Comparison of ENCODE assay signal across 22 cellular contexts in genomic region chr5:43195670-43196265, GRCh38. TPM values are rescaled to one million over a fixed set of nuclear protein-coding genes. Genes with fewer than 3 reads are reported as not detected.
DNase-seq lines count a peak whose midpoint lies in the region; ATAC-seq and TF ChIP-seq lines count a peak whose summit lies in the region.
"Had no signal": no experiment of that assay in that cellular context is flagged by ENCODE, and none has a peak within 500 bp of the region (broad histone marks: within the 10 kb centered on the region; RNA-seq: fewer than 3 reads in every experiment).

No MANE protein-coding gene starts in this region.

- no peaks in the 10 kb centered on the region for H3K79me2 ChIP-seq in MM.1S (ENCODE audit: low read length)

- DNase-seq in activated naive CD8-positive, alpha-beta T cell treated with anti-CD3 and anti-CD28 coated beads for 36 hours = no peak
- no peak for DNase-seq in activated naive CD8-positive, alpha-beta T cell treated with anti-CD3 and anti-CD28 coated beads, Interleukin-2, amount 50 U/mL, for 24 hours
- DNase-seq in midbrain (lab: John Stamatoyannopoulos, UW) = peak; percentile 11
- no peak for DNase-seq in MM.1S
- no peak for DNase-seq in esophagus muscularis mucosa (ENCODE audit: extremely low spot score)
- DNase-seq: 8988T; Calu3; CD8-positive, alpha-beta T cell; DMS153; H7; KG1; NCI-H1105; NCI-H146; NCI-H2029; NCI-H2227 treated with DMSO at 0.1 percent for 48 hours; NCI-H510A; PC-9; RPMI8226; SHP77 had no signal

- 78% methylated on average over 7 of the region's 7 CpGs for WGBS in esophagus muscularis mucosa

- no peaks in the 10 kb centered on the region for H3K36me3 Mint-ChIP-seq in activated naive CD8-positive, alpha-beta T cell treated with anti-CD3 and anti-CD28 coated beads for 36 hours
- no peaks in the 10 kb centered on the region for H3K36me3 Mint-ChIP-seq in activated naive CD8-positive, alpha-beta T cell treated with anti-CD3 and anti-CD28 coated beads, Interleukin-2, amount 50 U/mL, for 24 hours (ENCODE audit: low read depth)
- H3K36me3 Mint-ChIP-seq: CD8-positive, alpha-beta T cell had no signal

- no peaks in the 10 kb centered on the region for H3K36me3 ChIP-seq in MM.1S (replicated peaks; ENCODE audit: insufficient read depth, low read length)
- no peaks in the 10 kb centered on the region for H3K36me3 ChIP-seq in esophagus muscularis mucosa

- H3K9ac ChIP-seq in MM.1S (ENCODE audit: low read length) = no peak overlapping the region

- H3K4me3 Mint-ChIP-seq in activated naive CD8-positive, alpha-beta T cell treated with anti-CD3 and anti-CD28 coated beads for 36 hours = peak overlapping the region; percentile 14
- H3K4me3 Mint-ChIP-seq in activated naive CD8-positive, alpha-beta T cell treated with anti-CD3 and anti-CD28 coated beads, Interleukin-2, amount 50 U/mL, for 24 hours = no peak overlapping the region
- H3K4me3 Mint-ChIP-seq: CD8-positive, alpha-beta T cell had no signal

- H3K9me3 ChIP-seq in MM.1S (replicated peaks; ENCODE audit: insufficient read depth, low read length) (no peaks in the 10 kb centered on the region), esophagus muscularis mucosa (no peaks in the 10 kb centered on the region)

- H3K27me3 Mint-ChIP-seq in activated naive CD8-positive, alpha-beta T cell treated with anti-CD3 and anti-CD28 coated beads for 36 hours = peaks cover 28% of the 10 kb centered on the region
- peaks cover 18% of the 10 kb centered on the region for H3K27me3 Mint-ChIP-seq in activated naive CD8-positive, alpha-beta T cell treated with anti-CD3 and anti-CD28 coated beads, Interleukin-2, amount 50 U/mL, for 24 hours

- intact Hi-C loops in esophagus muscularis mucosa (cut with DNase I) = loop anchor here (10.0 kb wide), 1 partner anchor 119 kb away; the partner anchor contains the start of gene HMGCS1

- H3K27ac Mint-ChIP-seq in activated naive CD8-positive, alpha-beta T cell treated with anti-CD3 and anti-CD28 coated beads for 36 hours = no peak overlapping the region
- no peak overlapping the region for H3K27ac Mint-ChIP-seq in activated naive CD8-positive, alpha-beta T cell treated with anti-CD3 and anti-CD28 coated beads, Interleukin-2, amount 50 U/mL, for 24 hours
- H3K27ac Mint-ChIP-seq: CD8-positive, alpha-beta T cell had no signal

- H3F3A ChIP-seq in MM.1S (ENCODE audit: insufficient read depth, low read length) = no peaks in the 10 kb centered on the region

- H3K4me1 ChIP-seq in MM.1S (ENCODE audit: low read length) (no peaks in the 10 kb centered on the region), esophagus muscularis mucosa (peaks cover 11 to 35% (median 31%) of the 10 kb centered on the region in 4 donors)

- TF ChIP-seq EP300 in esophagus muscularis mucosa (IDR thresholded peaks at IDR 0.05) = no peak

- no peak overlapping the region for H2AFZ ChIP-seq in MM.1S (ENCODE audit: low read length)
- H2AFZ ChIP-seq: PC-9 had no signal

- H3K4me3 ChIP-seq in MM.1S (ENCODE audit: low read length) (no peak overlapping the region), esophagus muscularis mucosa (no peak overlapping the region)
- H3K4me3 ChIP-seq: PC-9 had no signal

- peaks cover 28% of the 10 kb centered on the region for H3K4me1 Mint-ChIP-seq in activated naive CD8-positive, alpha-beta T cell treated with anti-CD3 and anti-CD28 coated beads for 36 hours
- peaks cover 23% of the 10 kb centered on the region for H3K4me1 Mint-ChIP-seq in activated naive CD8-positive, alpha-beta T cell treated with anti-CD3 and anti-CD28 coated beads, Interleukin-2, amount 50 U/mL, for 24 hours

- H3K9me3 Mint-ChIP-seq in activated naive CD8-positive, alpha-beta T cell treated with anti-CD3 and anti-CD28 coated beads for 36 hours = no peaks in the 10 kb centered on the region
- peaks cover 3% of the 10 kb centered on the region for H3K9me3 Mint-ChIP-seq in activated naive CD8-positive, alpha-beta T cell treated with anti-CD3 and anti-CD28 coated beads, Interleukin-2, amount 50 U/mL, for 24 hours
- H3K9me3 Mint-ChIP-seq: CD8-positive, alpha-beta T cell had no signal

- no peak overlapping the region for H3K4me2 ChIP-seq in MM.1S (ENCODE audit: low read depth, low read length)
- H3K4me2 ChIP-seq: PC-9 had no signal

- H4K20me1 ChIP-seq in MM.1S (ENCODE audit: insufficient read depth, low read length) = no peaks in the 10 kb centered on the region

- H3K27me3 ChIP-seq in MM.1S (replicated peaks; ENCODE audit: insufficient read depth, low read length) (no peaks in the 10 kb centered on the region), esophagus muscularis mucosa (no peaks in the 10 kb centered on the region)

- no peak for TF ChIP-seq POLR2A in esophagus muscularis mucosa (IDR thresholded peaks at IDR 0.05; ENCODE audit: low read depth)

- H3K27ac ChIP-seq in cingulate gyrus (ENCODE audit: low read depth, low read length) = peak overlapping the region; percentile 10
- H3K27ac ChIP-seq in MM.1S (ENCODE audit: low read length) = no peak overlapping the region
- H3K27ac ChIP-seq in esophagus muscularis mucosa (replicated peaks in 1 of 4) = no peak overlapping the region
- H3K27ac ChIP-seq: PC-9 had no signal

- H3K9me2 ChIP-seq in MM.1S (replicated peaks; ENCODE audit: insufficient read depth, low read length) = no peaks in the 10 kb centered on the region

- no peak for ATAC-seq in activated naive CD8-positive, alpha-beta T cell treated with anti-CD3 and anti-CD28 coated beads, Interleukin-2, amount 50 U/mL, for 24 hours
- ATAC-seq in GM18511 (IDR thresholded peaks at IDR 0.05; ENCODE audit: unreplicated experiment) (no peak), HG03378 (IDR thresholded peaks at IDR 0.05; ENCODE audit: unreplicated experiment) (no peak)
- ATAC-seq: CD8-positive, alpha-beta T cell had no signal

- TF ChIP-seq CTCF in MM.1S (IDR thresholded peaks at IDR 0.05; ENCODE audit: low read length) (no peak), esophagus muscularis mucosa (IDR thresholded peaks at IDR 0.05) (no peak)

RNA-seq across cellular contexts. Expression of gene NIM1K, which starts 3.7 kb away (rescaled TPM):
- 1 to 10 TPM; 2.0 to 2.1 TPM for total RNA-seq in activated naive CD8-positive, alpha-beta T cell treated with anti-CD3 and anti-CD28 coated beads for 36 hours
- total RNA-seq in esophagus muscularis mucosa = 1 to 10 TPM in 3 of 4 donors, under 1 TPM in 1; 0.42 to 2.3 (median 1.6) TPM
- total RNA-seq: H7 had no signal
